Comparison of ENCODE assay signal across 14 cellular contexts in the genomic region with DNA sequence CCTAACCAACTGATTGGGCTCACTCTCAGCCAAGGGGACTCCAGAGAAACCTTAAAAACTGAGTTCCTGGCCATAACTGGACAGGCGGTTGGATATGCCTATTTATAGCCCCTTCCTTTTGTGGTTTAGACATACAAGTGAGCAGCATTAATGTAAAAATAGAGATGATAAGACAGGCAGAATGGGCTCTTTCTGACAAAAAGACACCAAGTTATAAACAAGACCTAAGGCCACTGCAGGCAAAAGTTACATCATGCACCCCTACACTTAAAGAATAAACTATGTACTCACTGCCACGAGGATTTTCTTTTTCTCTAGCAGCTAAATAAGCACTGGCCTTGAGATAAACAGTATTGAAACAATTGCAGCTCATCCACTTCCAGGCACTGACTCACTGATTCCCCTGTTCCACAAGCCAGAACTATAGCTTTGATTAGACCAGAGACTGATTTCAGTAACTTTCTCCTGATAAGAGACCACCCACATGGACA. TPM values are rescaled to one million over a fixed set of nuclear protein-coding genes. Genes with fewer than 3 reads are reported as not detected.
DNase-seq lines count a peak whose midpoint lies in the region; ATAC-seq and TF ChIP-seq lines count a peak whose summit lies in the region.
"Had no signal": no experiment of that assay in that cellular context is flagged by ENCODE, and none has a peak within 500 bp of the region (broad histone marks: within the 10 kb centered on the region; RNA-seq: fewer than 3 reads in every experiment).

No MANE protein-coding gene starts in this region.

- intact Hi-C loops in activated CD8-positive, alpha-beta T cell treated with anti-CD3 and anti-CD28 coated beads for 36 hours (cut with micrococcal nuclease): no loop called here
- intact Hi-C loops in prostate gland (cut with DNase I): no loop called here

- H3K4ac ChIP-seq in mesenchymal stem cell (ENCODE audit: low read depth in 1 of 2, low read length in 2 of 2): no peak overlapping the region

- no peaks in the 10 kb centered on the region for H3K36me3 Mint-ChIP-seq in activated CD8-positive, alpha-beta T cell treated with anti-CD3 and anti-CD28 coated beads for 36 hours (ENCODE audit: low read depth)
- H3K36me3 Mint-ChIP-seq in endodermal cell (ENCODE audit: low read depth): no peaks in the 10 kb centered on the region
- H3K36me3 Mint-ChIP-seq: CD14-positive monocyte had no signal

- H3K79me1 ChIP-seq in mesenchymal stem cell (replicated peaks; ENCODE audit: low read length, poor library complexity, severe bottlenecking): no peaks in the 10 kb centered on the region

- H3K27ac Mint-ChIP-seq in activated CD8-positive, alpha-beta T cell treated with anti-CD3 and anti-CD28 coated beads for 36 hours: no peak overlapping the region
- H3K27ac Mint-ChIP-seq in endodermal cell: no peak overlapping the region
- H3K27ac Mint-ChIP-seq: CD14-positive monocyte had no signal

- H3K9ac ChIP-seq in MM.1S (ENCODE audit: low read length): no peak overlapping the region
- H3K9ac ChIP-seq in mesenchymal stem cell (ENCODE audit: low read length): peak overlapping the region; percentile 28
- no peak overlapping the region for H3K9ac ChIP-seq in endodermal cell (ENCODE audit: extremely low read depth, low read length, poor library complexity, severe bottlenecking)

- ATAC-seq in activated CD8-positive, alpha-beta T cell treated with anti-CD3 and anti-CD28 coated beads for 36 hours: no peak
- ATAC-seq in HG03196 (IDR thresholded peaks at IDR 0.05; ENCODE audit: unreplicated experiment): no peak

- H2BK5ac ChIP-seq in mesenchymal stem cell (ENCODE audit: low read depth, low read length, poor library complexity, severe bottlenecking): no peak overlapping the region

- H3K27ac ChIP-seq in MM.1S (ENCODE audit: low read length) (no peak overlapping the region), mesenchymal stem cell (ENCODE audit: low read length, poor library complexity, severe bottlenecking) (no peak overlapping the region), prostate gland (no peak overlapping the region), endodermal cell (ENCODE audit: low read depth, low read length) (no peak overlapping the region)
- H3K27ac ChIP-seq: pancreas, upper lobe of left lung had no signal

- no peak overlapping the region for H2BK15ac ChIP-seq in mesenchymal stem cell (ENCODE audit: low read depth, poor library complexity, severe bottlenecking)

- H3K9me3 ChIP-seq in MM.1S (replicated peaks; ENCODE audit: insufficient read depth, low read length) (no peaks in the 10 kb centered on the region), mesenchymal stem cell (ENCODE audit: control insufficient read depth, low read length) (no peaks in the 10 kb centered on the region), prostate gland (no peaks in the 10 kb centered on the region), endodermal cell (ENCODE audit: control insufficient read depth, low read length) (no peaks in the 10 kb centered on the region)
- H3K9me3 ChIP-seq: pancreas, upper lobe of left lung had no signal

- H3K4me3 Mint-ChIP-seq in activated CD8-positive, alpha-beta T cell treated with anti-CD3 and anti-CD28 coated beads for 36 hours: no peak overlapping the region
- H3K4me3 Mint-ChIP-seq in endodermal cell: no peak overlapping the region
- H3K4me3 Mint-ChIP-seq: CD14-positive monocyte had no signal

- CTCF ChIA-PET in activated CD8-positive, alpha-beta T cell treated with anti-CD3 and anti-CD28 coated beads for 36 hours (lab: Charles Lee): interaction anchor here (2.2 kb wide), 1 partner anchor 12 kb away, joined by 5 read pairs; no protein-coding TSS in a partner anchor

- H3K4me2 ChIP-seq in MM.1S (ENCODE audit: low read depth, low read length) (peak overlapping the region; percentile 15; the same call in 1 of the 2 replicates), mesenchymal stem cell (ENCODE audit: low read length, poor library complexity, severe bottlenecking) (no peak overlapping the region)

- H4K20me1 ChIP-seq in MM.1S (ENCODE audit: insufficient read depth, low read length): no peaks in the 10 kb centered on the region

- no peaks in the 10 kb centered on the region for H3K27me3 Mint-ChIP-seq in activated CD8-positive, alpha-beta T cell treated with anti-CD3 and anti-CD28 coated beads for 36 hours
- peaks cover 51% of the 10 kb centered on the region for H3K27me3 Mint-ChIP-seq in endodermal cell (ENCODE audit: insufficient read depth)

- no peak overlapping the region for H3K14ac ChIP-seq in mesenchymal stem cell (ENCODE audit: low read length in 2 of 2)

- H2BK12ac ChIP-seq in mesenchymal stem cell (ENCODE audit: low read length in 2 of 2): no peak overlapping the region

- H3K9me3 Mint-ChIP-seq in activated CD8-positive, alpha-beta T cell treated with anti-CD3 and anti-CD28 coated beads for 36 hours: no peaks in the 10 kb centered on the region
- H3K9me3 Mint-ChIP-seq in endodermal cell: no peaks in the 10 kb centered on the region

- WGBS in mesenchymal stem cell: 0% methylated on average over 2 of the region's 2 CpGs
- WGBS in prostate gland: 43% methylated on average over 2 of the region's 2 CpGs
- WGBS in endodermal cell (ENCODE audit: insufficient coverage in 1 of 2, insufficient read length in 1 of 2), 2 experiments: 60 to 75% methylated on average over 1 to 2 of the region's 2 CpGs

- H3K23ac ChIP-seq in mesenchymal stem cell (ENCODE audit: low read length in 2 of 2): no peak overlapping the region

- no peak overlapping the region for H2AK5ac ChIP-seq in mesenchymal stem cell (ENCODE audit: low read length, severe bottlenecking)

- POLR2A ChIA-PET in activated CD8-positive, alpha-beta T cell treated with anti-CD3 and anti-CD28 coated beads for 36 hours (lab: Charles Lee): no interaction called here

- no peaks in the 10 kb centered on the region for H3K27me3 ChIP-seq in MM.1S (replicated peaks; ENCODE audit: insufficient read depth, low read length)
- H3K27me3 ChIP-seq in mesenchymal stem cell (ENCODE audit: control insufficient read depth in 1 of 2, insufficient read depth in 1 of 2, low read length in 2 of 2): no peaks in the 10 kb centered on the region
- H3K27me3 ChIP-seq in prostate gland (replicated peaks; ENCODE audit: insufficient read depth): no peaks in the 10 kb centered on the region
- peaks cover 62% of the 10 kb centered on the region for H3K27me3 ChIP-seq in endodermal cell (ENCODE audit: control insufficient read depth, insufficient read depth, low read length, poor library complexity, severe bottlenecking)
- H3K27me3 ChIP-seq: pancreas, upper lobe of left lung had no signal

- no peak for TF ChIP-seq POLR2A in prostate gland (IDR thresholded peaks at IDR 0.05)

- H4K8ac ChIP-seq in mesenchymal stem cell (ENCODE audit: low read length): no peak overlapping the region

- no peaks in the 10 kb centered on the region for H3K79me2 ChIP-seq in MM.1S (ENCODE audit: low read length)

- H2AFZ ChIP-seq in MM.1S (ENCODE audit: low read length): peak overlapping the region; percentile 20; the same call in 1 of the 2 replicates
- H2AFZ ChIP-seq in mesenchymal stem cell (ENCODE audit: low read depth, low read length): no peak overlapping the region

- peak overlapping the region in 1 of 2 experiments; percentile 94 for H3K18ac ChIP-seq in mesenchymal stem cell (ENCODE audit: low read depth in 1 of 2, low read length in 2 of 2)

- TF ChIP-seq CTCF in AG10803 (conservative IDR thresholded peaks at IDR 0.05; ENCODE audit: low read length) (no peak), MM.1S (IDR thresholded peaks at IDR 0.05; ENCODE audit: low read length) (no peak), cardiac fibroblast (IDR thresholded peaks at IDR 0.05; ENCODE audit: low read depth, low read length) (no peak), prostate gland (IDR thresholded peaks at IDR 0.05) (no peak), endodermal cell (conservative IDR thresholded peaks at IDR 0.05) (no peak)
- TF ChIP-seq CTCF in activated CD8-positive, alpha-beta T cell treated with anti-CD3 and anti-CD28 coated beads for 36 hours (IDR thresholded peaks at IDR 0.05): no peak

- DNase-seq in AG10803 (ENCODE audit: low read depth): peak; percentile 31
- peak; percentile 35 for DNase-seq in MM.1S
- peak; percentile 74 to 82 for DNase-seq in cardiac fibroblast (ENCODE audit: low read depth in 2 of 2)
- DNase-seq in mesenchymal stem cell: peak; percentile 97
- DNase-seq in activated CD8-positive, alpha-beta T cell treated with anti-CD3 and anti-CD28 coated beads for 36 hours: no peak
- no peak for DNase-seq in prostate gland (ENCODE audit: low spot score)
- no peak for DNase-seq in endodermal cell
- DNase-seq: activated CD4-positive, alpha-beta T cell treated with anti-CD3 and anti-CD28 coated beads for 1 hour; effector CD8-positive, alpha-beta T cell; NCI-H1930; pancreas; upper lobe of left lung had no signal

- H3K4me1 ChIP-seq in MM.1S (ENCODE audit: low read length) (peaks cover 13% of the 10 kb centered on the region), mesenchymal stem cell (ENCODE audit: control insufficient read depth, insufficient read depth, low read depth, low read length) (peaks cover 1% of the 10 kb centered on the region), prostate gland (replicated peaks) (no peaks in the 10 kb centered on the region), endodermal cell (ENCODE audit: control insufficient read depth, insufficient read depth, low read length) (peaks cover 25% of the 10 kb centered on the region)
- H3K4me1 ChIP-seq: pancreas had no signal

- H3F3A ChIP-seq in MM.1S (ENCODE audit: insufficient read depth, low read length): no peaks in the 10 kb centered on the region

- H3K9me2 ChIP-seq in MM.1S (replicated peaks; ENCODE audit: insufficient read depth, low read length): no peaks in the 10 kb centered on the region

- H3K36me3 ChIP-seq in MM.1S (replicated peaks; ENCODE audit: insufficient read depth, low read length): no peaks in the 10 kb centered on the region
- H3K36me3 ChIP-seq in mesenchymal stem cell (ENCODE audit: control insufficient read depth in 1 of 2, insufficient read depth in 2 of 2, low read depth in 1 of 2, low read length in 2 of 2): no peaks in the 10 kb centered on the region
- no peaks in the 10 kb centered on the region for H3K36me3 ChIP-seq in prostate gland
- H3K36me3 ChIP-seq in endodermal cell (ENCODE audit: control insufficient read depth, insufficient read depth, low read length): no peaks in the 10 kb centered on the region
- H3K36me3 ChIP-seq: pancreas, upper lobe of left lung had no signal

- H4K91ac ChIP-seq in mesenchymal stem cell (ENCODE audit: low read length): no peak overlapping the region

- H3K4me3 ChIP-seq in AG10803 (ENCODE audit: low read length) (no peak overlapping the region), MM.1S (ENCODE audit: low read length) (no peak overlapping the region), cardiac fibroblast (replicated peaks in 1 of 2; ENCODE audit: low read depth in 2 of 2, low read length in 2 of 2) (no peak overlapping the region), mesenchymal stem cell (ENCODE audit: insufficient read depth in 1 of 2, low read depth in 1 of 2, low read length in 2 of 2) (peak overlapping the region in 1 of 2 experiments; percentile 10), prostate gland (no peak overlapping the region), endodermal cell (ENCODE audit: low read length) (no peak overlapping the region)
- H3K4me3 ChIP-seq: pancreas, upper lobe of left lung had no signal

- H3K4me1 Mint-ChIP-seq in activated CD8-positive, alpha-beta T cell treated with anti-CD3 and anti-CD28 coated beads for 36 hours (ENCODE audit: low read depth): peaks cover 9% of the 10 kb centered on the region
- peaks cover 43% of the 10 kb centered on the region for H3K4me1 Mint-ChIP-seq in endodermal cell

- H2BK120ac ChIP-seq in mesenchymal stem cell (ENCODE audit: low read depth, low read length): no peak overlapping the region

RNA-seq across cellular contexts. Expression of gene SUCNR1, which starts 30.1 kb away (rescaled TPM):
- polyA plus RNA-seq in mesenchymal stem cell (2013, experiment 1 of 2): 20.8 TPM
- polyA plus RNA-seq in mesenchymal stem cell (2013, experiment 2 of 2): 21.5 TPM
- total RNA-seq in activated CD8-positive, alpha-beta T cell treated with anti-CD3 and anti-CD28 coated beads for 36 hours: not detected
- not detected for total RNA-seq in prostate gland
- total RNA-seq in endodermal cell: not detected
- 0.07 TPM for polyA plus RNA-seq in endodermal cell (2013, experiment 1 of 2)
- polyA plus RNA-seq in endodermal cell (2013, experiment 2 of 2): 0.08 TPM

Comparison
In these comparisons a context has a peak if more than half of its experiments do, and no peak if none do; other contexts are left out.
1. DNase-seq: peak in AG10803 (single experiment), MM.1S (single experiment), cardiac fibroblast (2 of 2) and mesenchymal stem cell (single experiment); none in activated CD8-positive, alpha-beta T cell treated with anti-CD3 and anti-CD28 coated beads for 36 hours (single experiment), prostate gland (single experiment) and endodermal cell (single experiment).